25 cellular contexts compared by ENCODE assay signal in the genomic region with DNA sequence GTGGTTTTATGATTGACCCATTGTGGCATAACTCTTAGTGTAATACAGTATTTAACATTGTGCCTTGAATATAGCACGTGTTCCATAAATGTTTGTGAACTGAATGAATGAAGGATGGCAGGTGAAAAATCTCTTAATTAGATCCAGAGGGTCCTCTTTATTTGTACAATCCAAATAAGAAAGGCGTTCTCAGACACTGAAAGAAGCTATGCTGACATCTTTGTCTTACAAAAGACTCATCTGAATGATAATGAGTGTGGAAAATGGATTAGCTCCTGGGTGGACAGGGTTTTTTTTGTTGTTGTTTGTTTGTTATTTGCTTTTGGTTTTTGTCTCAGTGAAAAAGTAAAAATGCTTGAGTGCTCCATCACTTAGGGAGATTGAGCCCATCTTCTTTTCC.
"Had no signal": no experiment of that assay in that cellular context is flagged by ENCODE, and none has a peak within 500 bp of the region (broad histone marks: within the 10 kb centered on the region; RNA-seq: fewer than 3 reads in every experiment).

No MANE protein-coding gene starts in this region.

- H3K36me3 ChIP-seq: pancreas, prostate gland, right lobe of liver, sigmoid colon, stomach, tibial artery, transverse colon, upper lobe of right lung, uterus had no signal

- H3K9me3 ChIP-seq: neutrophil, pancreas, prostate gland, sigmoid colon, transverse colon, upper lobe of right lung, uterus had no signal

- H3K27me3 ChIP-seq: neutrophil, pancreas, right lobe of liver, sigmoid colon, stomach, tibial artery, transverse colon, upper lobe of right lung, uterus had no signal

- DNase-seq: naive thymus-derived CD4-positive, alpha-beta T cell; natural killer cell; nucleus accumbens; pancreas; right cardiac atrium; right lobe of liver; sigmoid colon; small intestine; stimulated activated CD4-positive, alpha-beta T cell treated with anti-CD3 and anti-CD28 coated beads, Interleukin-15, amount 100 ng/mL, for 24 hours; stimulated activated CD4-positive, alpha-beta T cell treated with anti-CD3 and anti-CD28 coated beads, Interleukin-2, amount 100 ng/mL, for 24 hours; stimulated activated CD4-positive, alpha-beta T cell treated with anti-CD3 and anti-CD28 coated beads, Interleukin-2, amount 100 ng/mL, for 48 hours; stimulated activated CD4-positive, alpha-beta T cell treated with anti-CD3 and anti-CD28 coated beads, Interleukin-4, amount 100 ng/mL, for 24 hours; stimulated activated naive B cell treated with anti-CD40 and anti-IgM and Interleukin-4, amounts not matched to agents 10 μg/mL and 1 μg/mL and 100 μg/mL, for 72 hours; stimulated activated naive CD4-positive, alpha-beta T cell treated with Interleukin-2 at 50 U/mL for 16 hours; stomach; tibial artery; transverse colon; upper lobe of right lung; uterus had no signal

- H3K27ac ChIP-seq: neutrophil, pancreas, prostate gland, right lobe of liver, sigmoid colon, stomach, tibial artery, transverse colon, upper lobe of right lung, uterus had no signal

- H3K4me1 Mint-ChIP-seq: naive thymus-derived CD4-positive, alpha-beta T cell; natural killer cell; nephron; stimulated activated effector memory CD8-positive, alpha-beta T cell treated with anti-CD3 and anti-CD28 coated beads, Interleukin-12 subunit alpha, Interleukin-12 subunit beta, amount 100 ng/mL, for 72 hours; stimulated activated naive B cell treated with anti-CD40 and anti-IgM and Interleukin-4, amounts not matched to agents 10 μg/mL and 1 μg/mL and 100 μg/mL, for 72 hours had no signal

- H3K4me1 ChIP-seq: pancreas, prostate gland, right lobe of liver, sigmoid colon, stomach, tibial artery, transverse colon, upper lobe of right lung, uterus had no signal

- H3K27ac Mint-ChIP-seq: naive thymus-derived CD4-positive, alpha-beta T cell; natural killer cell; nephron; stimulated activated effector memory CD8-positive, alpha-beta T cell treated with anti-CD3 and anti-CD28 coated beads, Interleukin-12 subunit alpha, Interleukin-12 subunit beta, amount 100 ng/mL, for 72 hours; stimulated activated naive B cell treated with anti-CD40 and anti-IgM and Interleukin-4, amounts not matched to agents 10 μg/mL and 1 μg/mL and 100 μg/mL, for 72 hours; stimulated activated naive CD8-positive, alpha-beta T cell treated with anti-CD3 and anti-CD28 coated beads, Interleukin-15, Interleukin-2, amounts not matched to agents 100 ng/mL and 50 ng/mL, for 24 hours; type B pancreatic cell had no signal

- H3K9me3 Mint-ChIP-seq: stimulated activated effector memory CD8-positive, alpha-beta T cell treated with anti-CD3 and anti-CD28 coated beads, Interleukin-12 subunit alpha, Interleukin-12 subunit beta, amount 100 ng/mL, for 72 hours had no signal

- H3K4me3 ChIP-seq: pancreas, prostate gland, right lobe of liver, sigmoid colon, stomach, tibial artery, transverse colon, upper lobe of right lung, uterus had no signal

- H3K4me3 Mint-ChIP-seq: naive thymus-derived CD4-positive, alpha-beta T cell; natural killer cell; nephron; stimulated activated effector memory CD8-positive, alpha-beta T cell treated with anti-CD3 and anti-CD28 coated beads, Interleukin-12 subunit alpha, Interleukin-12 subunit beta, amount 100 ng/mL, for 72 hours; stimulated activated naive B cell treated with anti-CD40 and anti-IgM and Interleukin-4, amounts not matched to agents 10 μg/mL and 1 μg/mL and 100 μg/mL, for 72 hours; stimulated activated naive CD8-positive, alpha-beta T cell treated with anti-CD3 and anti-CD28 coated beads, Interleukin-15, Interleukin-2, amounts not matched to agents 100 ng/mL and 50 ng/mL, for 24 hours; type B pancreatic cell had no signal

- H3K36me3 Mint-ChIP-seq: natural killer cell; stimulated activated effector memory CD8-positive, alpha-beta T cell treated with anti-CD3 and anti-CD28 coated beads, Interleukin-12 subunit alpha, Interleukin-12 subunit beta, amount 100 ng/mL, for 72 hours; stimulated activated naive B cell treated with anti-CD40 and anti-IgM and Interleukin-4, amounts not matched to agents 10 μg/mL and 1 μg/mL and 100 μg/mL, for 72 hours; type B pancreatic cell had no signal
